ENCODE assay signal across 14 cellular contexts in genomic region chr1:31020007-31020790, GRCh38. TPM values are rescaled to one million over a fixed set of nuclear protein-coding genes. Genes with fewer than 3 reads are reported as not detected.
A peak's percentile ranks its signal among the peaks of the same experiment; 100 is the strongest.
DNase-seq lines count a peak whose midpoint lies in the region; ATAC-seq and TF ChIP-seq lines count a peak whose summit lies in the region.
"Had no signal": no experiment of that assay in that cellular context is flagged by ENCODE, and none has a peak within 500 bp of the region (broad histone marks: within the 10 kb centered on the region; RNA-seq: fewer than 3 reads in every experiment).

No MANE protein-coding gene starts in this region.

- no peaks in the 10 kb centered on the region for H3K27me3 Mint-ChIP-seq in activated T-cell treated with anti-CD3 and anti-CD28 coated beads, Interleukin-2, amount 50 U/mL, for 24 hours
- H3K27me3 Mint-ChIP-seq in activated B cell treated with CpG ODN at 0.5 μM for 24 hours = no peaks in the 10 kb centered on the region

- POLR2A ChIA-PET in activated B cell treated with CpG ODN at 0.5 μM for 24 hours (lab: Charles Lee) = no interaction called here

- no peaks in the 10 kb centered on the region for H3K79me1 ChIP-seq in neuronal stem cell (ENCODE audit: low read depth, low read length)

- H2AFZ ChIP-seq in Karpas-422 (ENCODE audit: low read length) (no peak overlapping the region), neuronal stem cell (ENCODE audit: low read length) (no peak overlapping the region)

- H3K4me2 ChIP-seq in Karpas-422 (ENCODE audit: low read depth, low read length, poor library complexity, severe bottlenecking) = no peak overlapping the region
- no peak overlapping the region for H3K4me2 ChIP-seq in neuronal stem cell (ENCODE audit: insufficient read depth, low read length, poor library complexity, severe bottlenecking)

- H4K8ac ChIP-seq in neuronal stem cell (ENCODE audit: low read depth, low read length) = no peak overlapping the region

- H3K27me3 ChIP-seq in neutrophil (no peaks in the 10 kb centered on the region), Karpas-422 (ENCODE audit: low read length) (no peaks in the 10 kb centered on the region), neuronal stem cell (ENCODE audit: control insufficient read depth in 3 of 3, insufficient read depth in 3 of 3, low read depth in 1 of 3, low read length in 3 of 3) (no peaks in the 10 kb centered on the region)
- H3K27me3 ChIP-seq: vagina had no signal

- no peak overlapping the region for H3K18ac ChIP-seq in neuronal stem cell (ENCODE audit: low read length)

- TF ChIP-seq CTCF in activated B cell treated with CpG ODN at 0.5 μM for 24 hours (IDR thresholded peaks at IDR 0.05) (no peak), neutrophil (IDR thresholded peaks at IDR 0.05) (no peak)

- no peak overlapping the region for H2BK5ac ChIP-seq in neuronal stem cell (ENCODE audit: low read length)

- intact Hi-C loops in activated B cell treated with CpG ODN at 0.5 μM for 24 hours (cut with micrococcal nuclease) (no loop called here), cardiac septum (cut with DNase I) (no loop called here)

- H3K36me3 Mint-ChIP-seq in activated T-cell treated with anti-CD3 and anti-CD28 coated beads, Interleukin-2, amount 50 U/mL, for 24 hours (ENCODE audit: low read depth) = peaks cover 84% of the 10 kb centered on the region
- peaks cover 47% of the 10 kb centered on the region for H3K36me3 Mint-ChIP-seq in activated B cell treated with CpG ODN at 0.5 μM for 24 hours (ENCODE audit: low read depth)

- no peaks in the 10 kb centered on the region for H3K9me2 ChIP-seq in Karpas-422 (replicated peaks; ENCODE audit: insufficient read depth, low read length)

- DNase-seq in activated T-cell treated with anti-CD3 and anti-CD28 coated beads, Interleukin-2, amount 50 U/mL, for 24 hours = no peak
- no peak for DNase-seq in activated T-cell treated with anti-CD3 and anti-CD28 coated beads, Interleukin-2, amount 50 U/mL, for 1 hour
- DNase-seq in NCI-H1105 treated with DMSO at 0.1 percent for 48 hours (lab: John Stamatoyannopoulos, UW) (peak; percentile 52), activated B cell treated with CpG ODN at 0.5 μM for 24 hours (no peak), Karpas-422 (no peak), neuronal stem cell (ENCODE audit: low spot score) (no peak), cardiac septum (ENCODE audit: low spot score) (no peak)
- DNase-seq: activated CD8-positive, alpha-beta memory T cell treated with anti-CD3 and anti-CD28 coated beads for 24 hours; activated naive CD4-positive, alpha-beta T cell treated with anti-CD3 and anti-CD28 coated beads, Interleukin-2, amount 50 U/mL, for 16 hours; AML-193; KG1; stimulated activated CD4-positive, alpha-beta T cell treated with anti-CD3 and anti-CD28 coated beads, Interleukin-4, amount 100 ng/mL, for 4 hours had no signal

- no peaks in the 10 kb centered on the region for H3K9me3 ChIP-seq in neutrophil
- no peaks in the 10 kb centered on the region for H3K9me3 ChIP-seq in Karpas-422 (ENCODE audit: low read length)
- no peaks in the 10 kb centered on the region for H3K9me3 ChIP-seq in neuronal stem cell (replicated peaks in 1 of 2; ENCODE audit: control insufficient read depth in 2 of 2, insufficient read depth in 1 of 2, low read depth in 1 of 2, low read length in 2 of 2)
- H3K9me3 ChIP-seq: vagina had no signal

- H3K79me2 ChIP-seq in Karpas-422 (ENCODE audit: low read length) = peaks cover 97% of the 10 kb centered on the region

- H3K4me1 Mint-ChIP-seq in activated T-cell treated with anti-CD3 and anti-CD28 coated beads, Interleukin-2, amount 50 U/mL, for 24 hours (ENCODE audit: low read depth) = peaks cover 79% of the 10 kb centered on the region
- H3K4me1 Mint-ChIP-seq in activated B cell treated with CpG ODN at 0.5 μM for 24 hours = peaks cover 51% of the 10 kb centered on the region

- no peak overlapping the region for H3K23ac ChIP-seq in neuronal stem cell (ENCODE audit: low read depth, low read length, poor library complexity)

- H4K20me1 ChIP-seq in Karpas-422 (ENCODE audit: insufficient read depth, low read depth, low read length) = peaks cover 42% of the 10 kb centered on the region; the same call in 1 of the 2 replicates

- H3K27ac ChIP-seq in neutrophil = peak overlapping the region; percentile 48
- no peak overlapping the region for H3K27ac ChIP-seq in Karpas-422 (ENCODE audit: low read length)
- no peak overlapping the region for H3K27ac ChIP-seq in neuronal stem cell (replicated peaks; ENCODE audit: low read length)
- H3K27ac ChIP-seq: vagina had no signal

- no peak overlapping the region for H2BK15ac ChIP-seq in neuronal stem cell (ENCODE audit: low read length)

- no peak overlapping the region for H3K4ac ChIP-seq in neuronal stem cell (ENCODE audit: low read length)

- H2BK120ac ChIP-seq in neuronal stem cell (ENCODE audit: low read depth, low read length) = no peak overlapping the region

- no peak overlapping the region for H4K91ac ChIP-seq in neuronal stem cell (ENCODE audit: low read depth, low read length, poor library complexity)

- H3K4me3 Mint-ChIP-seq in activated T-cell treated with anti-CD3 and anti-CD28 coated beads, Interleukin-2, amount 50 U/mL, for 24 hours = no peak overlapping the region
- no peak overlapping the region for H3K4me3 Mint-ChIP-seq in activated B cell treated with CpG ODN at 0.5 μM for 24 hours

- no peak for ATAC-seq in activated B cell treated with CpG ODN at 0.5 μM for 24 hours (ENCODE audit: low read depth)

- H3K9ac ChIP-seq in Karpas-422 (ENCODE audit: low read length) = no peak overlapping the region
- no peak overlapping the region for H3K9ac ChIP-seq in neuronal stem cell (ENCODE audit: low read depth, low read length, poor library complexity)

- no peak overlapping the region for H3K4me3 ChIP-seq in neutrophil (ENCODE audit: low read depth in 1 of 2, low read length in 1 of 2)
- H3K4me3 ChIP-seq in Karpas-422 (ENCODE audit: low read length) = no peak overlapping the region
- H3K4me3 ChIP-seq in neuronal stem cell (ENCODE audit: low read length in 2 of 2) = no peak overlapping the region
- H3K4me3 ChIP-seq: vagina had no signal

- H2AK5ac ChIP-seq in neuronal stem cell (ENCODE audit: low read depth, low read length) = no peak overlapping the region

- CTCF ChIA-PET in activated B cell treated with CpG ODN at 0.5 μM for 24 hours (lab: Charles Lee) = no interaction called here

- peak overlapping the region; percentile 16 for H3K27ac Mint-ChIP-seq in activated T-cell treated with anti-CD3 and anti-CD28 coated beads, Interleukin-2, amount 50 U/mL, for 24 hours
- peak overlapping the region; percentile 37 for H3K27ac Mint-ChIP-seq in activated B cell treated with CpG ODN at 0.5 μM for 24 hours

- H3K14ac ChIP-seq in neuronal stem cell (ENCODE audit: low read length) = no peak overlapping the region

- peaks cover 46 to 53% of the 10 kb centered on the region in 2 experiments for H3K4me1 ChIP-seq in neutrophil (ENCODE audit: control insufficient read depth in 1 of 2, insufficient read depth in 1 of 2, low read depth in 1 of 2, low read length in 1 of 2)
- H3K4me1 ChIP-seq in Karpas-422 (ENCODE audit: low read length) = 0 out of 2 replicates have a peak, but pooled peaks cover 6% of the 10 kb centered on the region
- H3K4me1 ChIP-seq in neuronal stem cell (ENCODE audit: control insufficient read depth in 2 of 2, insufficient read depth in 1 of 2, low read depth in 1 of 2, low read length in 2 of 2) = peaks cover 0 to 1% of the 10 kb centered on the region in 2 donors

- H2BK12ac ChIP-seq in neuronal stem cell (ENCODE audit: low read length) = no peak overlapping the region

- H3K36me3 ChIP-seq in neutrophil (no peaks in the 10 kb centered on the region), Karpas-422 (ENCODE audit: insufficient read depth, low read length) (peaks cover 32% of the 10 kb centered on the region), neuronal stem cell (replicated peaks in 1 of 2; ENCODE audit: control insufficient read depth in 2 of 2, insufficient read depth in 2 of 2, low read length in 2 of 2) (peaks cover 0 to 89% of the 10 kb centered on the region in 2 donors)
- H3K36me3 ChIP-seq: vagina had no signal

- H3K9me3 Mint-ChIP-seq in activated T-cell treated with anti-CD3 and anti-CD28 coated beads, Interleukin-2, amount 50 U/mL, for 24 hours = no peaks in the 10 kb centered on the region
- H3K9me3 Mint-ChIP-seq in activated B cell treated with CpG ODN at 0.5 μM for 24 hours = no peaks in the 10 kb centered on the region

- no CpG with 5 or more reads among the region's 3 CpGs for WGBS in neuronal stem cell (ENCODE audit: extremely low coverage in 2 of 2, insufficient read length in 2 of 2, insufficient replicate concordance in 1 of 2), 2 donors

RNA-seq across cellular contexts. Expression of gene PUM1, which starts 45.3 kb away (rescaled TPM):
- total RNA-seq in activated B cell treated with CpG ODN at 0.5 μM for 24 hours = 132 and 137 TPM in 2 replicates
- total RNA-seq in Karpas-422 (2014; rRNA removed; shearing (Covaris generic); ENCODE audit: low replicate concordance) = 64.0 and 96.2 TPM in 2 replicates
- 73.6 TPM for polyA plus RNA-seq in neuronal stem cell (2013, experiment 1 of 2)
- polyA plus RNA-seq in neuronal stem cell (2013, experiment 2 of 2) = 75.2 TPM
- total RNA-seq in cardiac septum = 83.7 TPM
